Comparison of ENCODE assay signal across 36 cellular contexts in the genomic region with DNA sequence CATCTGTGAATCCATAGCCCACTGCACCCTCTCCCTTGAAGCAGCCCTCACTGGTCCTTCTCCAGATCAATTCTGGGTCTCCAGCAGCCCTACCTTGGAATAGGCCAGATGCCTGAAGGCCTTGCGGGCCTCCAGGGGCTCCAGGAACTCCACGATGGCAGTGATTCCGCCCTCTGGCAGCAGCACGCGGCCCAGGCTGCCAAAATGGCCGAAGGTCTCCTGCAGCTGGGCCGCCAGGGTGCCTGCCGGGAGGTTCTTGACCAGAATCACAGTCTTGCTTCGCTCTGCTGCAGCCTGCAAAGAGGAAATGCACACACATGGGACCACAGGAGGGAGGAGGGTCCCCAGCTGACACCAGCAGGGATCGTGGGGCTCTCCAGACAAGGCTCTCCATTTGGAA.
"Had no signal": no experiment of that assay in that cellular context is flagged by ENCODE, and none has a peak within 500 bp of the region (broad histone marks: within the 10 kb centered on the region; RNA-seq: fewer than 3 reads in every experiment).

No MANE protein-coding gene starts in this region.

- H3K4me3 ChIP-seq: MG63, PC-9 had no signal

- H3K4me2 ChIP-seq: PC-9 had no signal

- ATAC-seq: activated CD8-positive, alpha-beta memory T cell treated with anti-CD3 and anti-CD28 coated beads, Interleukin-2, amount 10 ng/mL, durations not matched to agents 7 days and 5 days; activated T-cell treated with anti-CD3 and anti-CD28 coated beads, Interleukin-2, amount 50 U/mL, for 72 hours; activated T-helper 17 cell treated with anti-CD3 and anti-CD28 coated beads, Interleukin-2, amount 50 U/mL, for 72 hours had no signal

- H3K9me3 ChIP-seq: MG63 had no signal

- DNase-seq: activated B cell treated with CpG ODN at 0.5 μM for 24 hours; activated CD4-positive, alpha-beta memory T cell treated with anti-CD3 and anti-CD28 coated beads, Interleukin-2, amount 10 ng/mL, durations not matched to agents 7 days and 5 days; activated CD4-positive, alpha-beta T cell treated with anti-CD3 and anti-CD28 coated beads for 4 hours; activated CD4-positive, alpha-beta T cell treated with anti-CD3 and anti-CD28 coated beads, Interleukin-2, amount 50 U/mL, for 1 hour; activated CD4-positive, CD25-positive, alpha-beta regulatory T cell treated with anti-CD3 and anti-CD28 coated beads, Interleukin-2, amount 50 U/mL, for 72 hours; activated CD8-positive, alpha-beta memory T cell treated with anti-CD3 and anti-CD28 coated beads for 24 hours; activated CD8-positive, alpha-beta memory T cell treated with anti-CD3 and anti-CD28 coated beads, Interleukin-2, amount 10 ng/mL, durations not matched to agents 7 days and 5 days; activated CD8-positive, alpha-beta memory T cell treated with anti-CD3 and anti-CD28 coated beads, Interleukin-2, amount 50 U/mL, for 48 hours; activated effector memory CD4-positive, alpha-beta T cell treated with anti-CD3 and anti-CD28 coated beads, Interleukin-2, amount 50 U/mL, for 16 hours; activated naive CD4-positive, alpha-beta T cell; activated naive CD4-positive, alpha-beta T cell treated with anti-CD3 and anti-CD28 coated beads, Interleukin-2, amount 50 U/mL, for 16 hours; activated naive CD8-positive, alpha-beta T cell treated with anti-CD3 and anti-CD28 coated beads for 36 hours; activated T-cell treated with anti-CD3 and anti-CD28 coated beads, Interleukin-2, amount 50 U/mL, for 72 hours; amniotic stem cell; aorta; brain microvascular endothelial cell; Kasumi-1; MG63; NCI-H1048; NCI-H1105 treated with DMSO at 0.1 percent for 48 hours; NCI-H1436; NCI-H1694; NCI-H1930; NCI-H2081 treated with DMSO at 0.1 percent for 48 hours; NCI-H226; NCI-H524 treated with DMSO at 0.1 percent for 48 hours; NCI-H748 treated with DMSO at 0.1 percent for 48 hours; NK-92 treated with Interleukin-12 subunit alpha and Interleukin-12 subunit beta, amount 100 ng/mL, for 24 hours; PC-9; Right ventricle myocardium superior; SW 1271; T-helper 1 cell; T-helper 2 cell; T-helper 9 cell had no signal

- H2AFZ ChIP-seq: PC-9 had no signal

- H3K27ac ChIP-seq: brain microvascular endothelial cell, PC-9, VCaP had no signal

- H3K27me3 ChIP-seq: brain microvascular endothelial cell, MG63 had no signal
